Comparison of ENCODE assay signal across 1 cellular context in genomic region chr2:43210467-43211303, GRCh38.
TF ChIP-seq lines count a peak whose summit lies in the region.

No MANE protein-coding gene starts in this region.

TF ChIP-seq in GM12878, 131 proteins besides CTCF, POLR2A, EP300 and RAD21 (continued from another document):
- TF ChIP-seq BCL3 (IDR thresholded peaks at IDR 0.05; ENCODE audit: borderline replicate concordance, insufficient read depth, low read depth, low read length, poor library complexity, severe bottlenecking) = no peak
- TF ChIP-seq IRF5 (IDR thresholded peaks at IDR 0.05; ENCODE audit: borderline replicate concordance) = no peak
- 0 out of 2 replicates have a peak, but pooled peaks have one; percentile 41 for TF ChIP-seq NBN (IDR thresholded peaks at IDR 0.05)
- TF ChIP-seq TBL1XR1 (IDR thresholded peaks at IDR 0.05; ENCODE audit: low read depth, low read length) = no peak
- TF ChIP-seq RUNX3 (IDR thresholded peaks at IDR 0.05; ENCODE audit: low read length) = peak; percentile 79
